ENCODE assay signal across 14 cellular contexts in the genomic region with DNA sequence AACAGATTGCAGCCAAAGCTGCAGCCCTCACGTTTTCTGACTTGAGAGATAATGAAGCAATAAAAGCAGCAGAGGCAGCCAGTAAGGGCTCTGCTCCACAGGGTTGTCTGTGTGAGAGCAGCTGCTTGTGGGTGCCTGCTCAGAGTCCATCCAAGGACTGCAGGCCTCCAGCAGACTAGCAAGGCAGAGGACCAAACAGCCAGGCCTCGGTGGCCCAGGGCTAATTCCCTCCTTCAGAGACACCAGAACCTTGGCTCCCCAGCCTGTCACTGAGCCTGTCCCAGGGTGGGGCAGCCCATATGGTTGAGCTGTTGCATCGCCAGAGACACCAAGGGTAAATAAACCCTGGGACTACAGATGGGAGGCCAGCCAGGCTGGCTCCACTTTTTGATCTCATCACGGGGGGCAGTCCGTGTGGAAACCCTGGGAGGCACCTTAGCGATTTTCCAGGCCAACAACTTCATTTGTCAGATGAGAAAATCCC.
A peak's percentile ranks its signal among the peaks of the same experiment; 100 is the strongest.
DNase-seq lines count a peak whose midpoint lies in the region; ATAC-seq and TF ChIP-seq lines count a peak whose summit lies in the region.
"Had no signal": no experiment of that assay in that cellular context is flagged by ENCODE, and none has a peak within 500 bp of the region (broad histone marks: within the 10 kb centered on the region; RNA-seq: fewer than 3 reads in every experiment).

No MANE protein-coding gene starts in this region.

- H3K27ac ChIP-seq in endodermal cell (ENCODE audit: low read depth, low read length) (no peak overlapping the region), muscle layer of colon (ENCODE audit: low read depth, low read length) (peak overlapping the region; percentile 76)
- H3K27ac ChIP-seq: tibial artery had no signal

- peaks cover 14% of the 10 kb centered on the region for H3K27me3 Mint-ChIP-seq in endodermal cell (ENCODE audit: insufficient read depth)
- H3K27me3 Mint-ChIP-seq: activated CD4-positive, alpha-beta memory T cell treated with anti-CD3 and anti-CD28 coated beads, Interleukin-2, amount 10 ng/mL, durations not matched to agents 7 days and 5 days had no signal

- no peaks in the 10 kb centered on the region for H3K9me3 ChIP-seq in endodermal cell (ENCODE audit: control insufficient read depth, low read length)
- H3K9me3 ChIP-seq in muscle layer of colon (ENCODE audit: low read length): no peaks in the 10 kb centered on the region
- H3K9me3 ChIP-seq: tibial artery had no signal

- H3K9ac ChIP-seq in endodermal cell (ENCODE audit: extremely low read depth, low read length, poor library complexity, severe bottlenecking) (no peak overlapping the region), muscle layer of colon (ENCODE audit: low read length) (no peak overlapping the region)

- peaks cover 7% of the 10 kb centered on the region for H3K4me1 Mint-ChIP-seq in endodermal cell
- H3K4me1 Mint-ChIP-seq: activated CD4-positive, alpha-beta memory T cell treated with anti-CD3 and anti-CD28 coated beads, Interleukin-2, amount 10 ng/mL, durations not matched to agents 7 days and 5 days; memory B cell had no signal

- WGBS in endodermal cell (ENCODE audit: insufficient coverage in 1 of 2, insufficient read length in 1 of 2), 2 experiments: 82 to 95% methylated on average over 3 to 6 of the region's 6 CpGs

- H3K4me3 ChIP-seq in endodermal cell (ENCODE audit: low read length) (no peak overlapping the region), muscle layer of colon (ENCODE audit: low read depth in 1 of 2, low read length in 2 of 2) (no peak overlapping the region)
- H3K4me3 ChIP-seq: tibial artery had no signal

- no peaks in the 10 kb centered on the region for H3K9me3 Mint-ChIP-seq in endodermal cell
- H3K9me3 Mint-ChIP-seq: activated CD4-positive, alpha-beta memory T cell treated with anti-CD3 and anti-CD28 coated beads, Interleukin-2, amount 10 ng/mL, durations not matched to agents 7 days and 5 days; memory B cell had no signal

- H3K4me1 ChIP-seq in endodermal cell (ENCODE audit: control insufficient read depth, insufficient read depth, low read length) (no peaks in the 10 kb centered on the region), muscle layer of colon (ENCODE audit: insufficient read depth, low read length) (peaks cover 61% of the 10 kb centered on the region)
- H3K4me1 ChIP-seq: tibial artery had no signal

- no peak overlapping the region for H3K4me3 Mint-ChIP-seq in endodermal cell
- H3K4me3 Mint-ChIP-seq: activated CD4-positive, alpha-beta memory T cell treated with anti-CD3 and anti-CD28 coated beads, Interleukin-2, amount 10 ng/mL, durations not matched to agents 7 days and 5 days; memory B cell had no signal

- no peak overlapping the region for H3K27ac Mint-ChIP-seq in endodermal cell
- H3K27ac Mint-ChIP-seq: activated CD4-positive, alpha-beta memory T cell treated with anti-CD3 and anti-CD28 coated beads, Interleukin-2, amount 10 ng/mL, durations not matched to agents 7 days and 5 days; memory B cell had no signal

- H3K36me3 Mint-ChIP-seq in endodermal cell (ENCODE audit: low read depth): no peaks in the 10 kb centered on the region
- H3K36me3 Mint-ChIP-seq: memory B cell had no signal

- no peak for ATAC-seq in HG02884 (IDR thresholded peaks at IDR 0.05; ENCODE audit: unreplicated experiment)
- ATAC-seq in GM19463 (IDR thresholded peaks at IDR 0.05; ENCODE audit: unreplicated experiment): no peak
- ATAC-seq in HG02798 (IDR thresholded peaks at IDR 0.05; ENCODE audit: poor library complexity, unreplicated experiment): no peak

- DNase-seq in DMS 273 treated with DMSO at 0.1 percent for 48 hours (lab: John Stamatoyannopoulos, UW) (peak; percentile 93), NCI-H446 treated with DMSO at 0.1 percent for 48 hours (lab: John Stamatoyannopoulos, UW) (peak; percentile 98), endodermal cell (peak; percentile 41), AML-193 (lab: John Stamatoyannopoulos, UW) (no peak)
- DNase-seq: activated CD4-positive, alpha-beta memory T cell treated with anti-CD3 and anti-CD28 coated beads, Interleukin-2, amount 10 ng/mL, durations not matched to agents 7 days and 5 days; aorta; Calu3; stimulated activated CD4-positive, alpha-beta T cell treated with anti-CD3 and anti-CD28 coated beads, Interleukin-2, amount 100 ng/mL, for 24 hours; tibial artery had no signal

- no peak for TF ChIP-seq CTCF in endodermal cell (conservative IDR thresholded peaks at IDR 0.05)

- H3K36me3 ChIP-seq in endodermal cell (ENCODE audit: control insufficient read depth, insufficient read depth, low read length) (no peaks in the 10 kb centered on the region), muscle layer of colon (ENCODE audit: insufficient read depth, low read length) (no peaks in the 10 kb centered on the region)
- H3K36me3 ChIP-seq: tibial artery had no signal

- H3K27me3 ChIP-seq in endodermal cell (ENCODE audit: control insufficient read depth, insufficient read depth, low read length, poor library complexity, severe bottlenecking) (no peaks in the 10 kb centered on the region), muscle layer of colon (ENCODE audit: control insufficient read depth in 1 of 2, insufficient read depth in 2 of 2, low read length in 2 of 2) (no peaks in the 10 kb centered on the region)

Comparison
In these comparisons a context has a peak if more than half of its experiments do, and no peak if none do; other contexts are left out.
1. DNase-seq: peak in DMS 273 treated with DMSO at 0.1 percent for 48 hours (single experiment), NCI-H446 treated with DMSO at 0.1 percent for 48 hours (single experiment) and endodermal cell (single experiment); none in AML-193 (0 of 2).